In genomic region chr21:26194326-26194725, GRCh38 we compare ENCODE assay signal across 19 cellular contexts. TPM values are rescaled to one million over a fixed set of nuclear protein-coding genes. Genes with fewer than 3 reads are reported as not detected.
DNase-seq lines count a peak whose midpoint lies in the region; ATAC-seq and TF ChIP-seq lines count a peak whose summit lies in the region.
"Had no signal": no experiment of that assay in that cellular context is flagged by ENCODE, and none has a peak within 500 bp of the region (broad histone marks: within the 10 kb centered on the region; RNA-seq: fewer than 3 reads in every experiment).

No MANE protein-coding gene starts in this region.

- H3K27me3 ChIP-seq in adipocyte (replicated peaks; ENCODE audit: control insufficient read depth, insufficient read depth, low read length) (no peaks in the 10 kb centered on the region), upper lobe of right lung (no peaks in the 10 kb centered on the region)
- H3K27me3 ChIP-seq: BLaER1 treated with 17β-estradiol and CSF1 and Interleukin-3, amounts not matched to agents 10 nM and 100 nM had no signal

- H3K9me3 Mint-ChIP-seq in effector memory CD8-positive, alpha-beta T cell = peaks cover 0 to 1% of the 10 kb centered on the region in 2 donors

- intact Hi-C loops in upper lobe of right lung (cut with DNase I) = no loop called here

- H3K27ac ChIP-seq in upper lobe of right lung = no peak overlapping the region
- H3K27ac ChIP-seq: BLaER1 treated with 17β-estradiol and CSF1 and Interleukin-3, amounts not matched to agents 10 nM and 100 nM; HL-60 had no signal

- ATAC-seq in upper lobe of right lung (no peak), HG03432 (IDR thresholded peaks at IDR 0.05; ENCODE audit: unreplicated experiment) (no peak), GM19023 (IDR thresholded peaks at IDR 0.05; ENCODE audit: unreplicated experiment) (no peak)
- no peak for ATAC-seq in effector memory CD8-positive, alpha-beta T cell (replicated peaks)

- H3K36me3 Mint-ChIP-seq in effector memory CD8-positive, alpha-beta T cell (ENCODE audit: insufficient read depth) = no peaks in the 10 kb centered on the region
- H3K36me3 Mint-ChIP-seq: CD8-positive, alpha-beta memory T cell had no signal

- H3K4me1 ChIP-seq in adipocyte (ENCODE audit: control insufficient read depth, insufficient read depth, low read length) = peaks cover 18% of the 10 kb centered on the region
- no peaks in the 10 kb centered on the region for H3K4me1 ChIP-seq in upper lobe of right lung

- H3K27me3 Mint-ChIP-seq in effector memory CD8-positive, alpha-beta T cell = no peaks in the 10 kb centered on the region
- H3K27me3 Mint-ChIP-seq: CD8-positive, alpha-beta memory T cell had no signal

- H3K36me3 ChIP-seq in adipocyte (ENCODE audit: control insufficient read depth, insufficient read depth, low read length, severe bottlenecking) (no peaks in the 10 kb centered on the region), upper lobe of right lung (no peaks in the 10 kb centered on the region)
- H3K36me3 ChIP-seq: BLaER1 treated with 17β-estradiol and CSF1 and Interleukin-3, amounts not matched to agents 10 nM and 100 nM had no signal

- H3K27ac Mint-ChIP-seq in effector memory CD8-positive, alpha-beta T cell = no peak overlapping the region
- H3K27ac Mint-ChIP-seq: CD8-positive, alpha-beta memory T cell had no signal

- no peak overlapping the region for H3K9ac ChIP-seq in adipocyte (ENCODE audit: low read length)
- H3K9ac ChIP-seq: BLaER1 treated with 17β-estradiol and CSF1 and Interleukin-3, amounts not matched to agents 10 nM and 100 nM had no signal

- H3K9me3 ChIP-seq in adipocyte (ENCODE audit: control insufficient read depth, low read length) (no peaks in the 10 kb centered on the region), upper lobe of right lung (no peaks in the 10 kb centered on the region)

- no peaks in the 10 kb centered on the region for H3K4me1 Mint-ChIP-seq in effector memory CD8-positive, alpha-beta T cell (ENCODE audit: low read depth in 2 of 2)
- H3K4me1 Mint-ChIP-seq: CD8-positive, alpha-beta memory T cell had no signal

- TF ChIP-seq CTCF in upper lobe of right lung (IDR thresholded peaks at IDR 0.05) = no peak

- H3K4me3 Mint-ChIP-seq in effector memory CD8-positive, alpha-beta T cell = no peak overlapping the region
- H3K4me3 Mint-ChIP-seq: CD8-positive, alpha-beta memory T cell had no signal

- DNase-seq in EH (ENCODE audit: low read depth) (peak; percentile 76), adipocyte (ENCODE audit: low read depth) (peak; percentile 58), kidney tubule cell (ENCODE audit: low spot score) (peak; percentile 64), upper lobe of right lung (no peak)
- DNase-seq in effector memory CD8-positive, alpha-beta T cell = no peak
- DNase-seq: ACHN; CD8-positive, alpha-beta memory T cell; DMS79 treated with DMSO at 0.1 percent for 48 hours; GDM1; NCI-H1105 treated with DMSO at 0.1 percent for 48 hours; NCI-H187; NCI-H226; NCI-H526 treated with DMSO at 0.1 percent for 48 hours; NK-92 treated with Interleukin-12 subunit alpha and Interleukin-12 subunit beta, amount 100 ng/mL, for 24 hours; SIG-M5 had no signal

- H3K4me3 ChIP-seq in adipocyte (ENCODE audit: low read length) = peak overlapping the region; percentile 77
- H3K4me3 ChIP-seq in upper lobe of right lung = no peak overlapping the region
- H3K4me3 ChIP-seq: BLaER1 treated with 17β-estradiol and CSF1 and Interleukin-3, amounts not matched to agents 10 nM and 100 nM had no signal

RNA-seq across cellular contexts. Expression of gene APP, which starts 23.8 kb away (rescaled TPM):
- total RNA-seq in upper lobe of right lung = 480 TPM

Comparison
In these comparisons a context has a peak if more than half of its experiments do, and no peak if none do; other contexts are left out.
1. DNase-seq: peak in EH (single experiment), adipocyte (single experiment) and kidney tubule cell (single experiment); none in upper lobe of right lung (single experiment) and effector memory CD8-positive, alpha-beta T cell (0 of 3).